ENCODE assay signal across 15 cellular contexts in genomic region chr11:109424893-109425292, GRCh38. TPM values are rescaled to one million over a fixed set of nuclear protein-coding genes. Genes with fewer than 3 reads are reported as not detected.
DNase-seq lines count a peak whose midpoint lies in the region; ATAC-seq and TF ChIP-seq lines count a peak whose summit lies in the region.
"Had no signal": no experiment of that assay in that cellular context is flagged by ENCODE, and none has a peak within 500 bp of the region (broad histone marks: within the 10 kb centered on the region; RNA-seq: fewer than 3 reads in every experiment).

No MANE protein-coding gene starts in this region.

- H3K27me3 ChIP-seq in liver (ENCODE audit: control insufficient read depth in 4 of 4, insufficient read depth in 4 of 4, low read length in 3 of 4): peaks cover 0 to 6% (median 4%) of the 10 kb centered on the region in 4 donors
- H3K27me3 ChIP-seq in ovary: no peaks in the 10 kb centered on the region
- H3K27me3 ChIP-seq: SJCRH30 had no signal

- H3K36me3 ChIP-seq in liver (ENCODE audit: control insufficient read depth in 4 of 4, insufficient read depth in 3 of 4, low read depth in 1 of 4, low read length in 3 of 4): no peaks in the 10 kb centered on the region
- no peaks in the 10 kb centered on the region for H3K36me3 ChIP-seq in ovary
- H3K36me3 ChIP-seq: HAP-1, SJCRH30 had no signal

- no peak overlapping the region for H3K27ac Mint-ChIP-seq in activated CD4-positive, alpha-beta memory T cell treated with anti-CD3 and anti-CD28 coated beads, Interleukin-2, amount 10 ng/mL, durations not matched to agents 7 days and 5 days
- H3K27ac Mint-ChIP-seq: memory B cell had no signal

- POLR2A ChIA-PET in activated CD4-positive, alpha-beta memory T cell treated with anti-CD3 and anti-CD28 coated beads, Interleukin-2, amount 10 ng/mL, durations not matched to agents 7 days and 5 days (lab: Charles Lee): no interaction called here

- H3K9ac ChIP-seq in liver (ENCODE audit: low read depth in 1 of 2, low read length in 2 of 2): no peak overlapping the region

- intact Hi-C loops in ovary (cut with DNase I): no loop called here

- TF ChIP-seq RAD21 in liver (IDR thresholded peaks at IDR 0.05): no peak

- H3K9me3 ChIP-seq in liver (ENCODE audit: control insufficient read depth in 4 of 4, low read length in 3 of 4) (no peaks in the 10 kb centered on the region), ovary (no peaks in the 10 kb centered on the region)
- H3K9me3 ChIP-seq: HAP-1, SJCRH30 had no signal

- H3K4me1 Mint-ChIP-seq in activated CD4-positive, alpha-beta memory T cell treated with anti-CD3 and anti-CD28 coated beads, Interleukin-2, amount 10 ng/mL, durations not matched to agents 7 days and 5 days: no peaks in the 10 kb centered on the region

- TF ChIP-seq POLR2A in ovary (IDR thresholded peaks at IDR 0.05): no peak

- TF ChIP-seq CTCF in liver (IDR thresholded peaks at IDR 0.05; ENCODE audit: low read depth, low read length, missing input control): no peak
- TF ChIP-seq CTCF in ovary (IDR thresholded peaks at IDR 0.05): no peak

- H3K27ac ChIP-seq in liver (ENCODE audit: low read depth in 1 of 2, low read length in 2 of 2) (no peak overlapping the region), ovary (no peak overlapping the region)
- H3K27ac ChIP-seq: SJCRH30 had no signal

- ATAC-seq in HG02938 (IDR thresholded peaks at IDR 0.05; ENCODE audit: unreplicated experiment): no peak

- 7% methylated on average over 10 of the region's 10 CpGs for WGBS in liver
- 16 to 22% (median 18%) methylated on average over 10 of the region's 10 CpGs for WGBS in ovary, 3 donors

- peak; percentile 6 for DNase-seq in COLO668 (lab: John Stamatoyannopoulos, UW; ENCODE audit: unreplicated experiment)
- peak; percentile 13 for DNase-seq in HK-2 (ENCODE audit: unreplicated experiment)
- peak; percentile 23 for DNase-seq in activated CD4-positive, alpha-beta memory T cell treated with anti-CD3 and anti-CD28 coated beads, Interleukin-2, amount 10 ng/mL, durations not matched to agents 7 days and 5 days
- DNase-seq in epidermal melanocyte (ENCODE audit: insufficient read length, low spot score): no peak
- no peak for DNase-seq in ovary
- DNase-seq in nucleus accumbens (lab: John Stamatoyannopoulos, UW): no peak
- DNase-seq: C1 segment of cervical spinal cord, glutamatergic neuron, NCI-H510A treated with DMSO at 0.1 percent for 48 hours had no signal

- peaks cover 22% of the 10 kb centered on the region for H3K27me3 Mint-ChIP-seq in activated CD4-positive, alpha-beta memory T cell treated with anti-CD3 and anti-CD28 coated beads, Interleukin-2, amount 10 ng/mL, durations not matched to agents 7 days and 5 days

- H3K4me3 ChIP-seq in liver (ENCODE audit: low read depth in 1 of 3, low read length in 3 of 3) (no peak overlapping the region), ovary (no peak overlapping the region)
- H3K4me3 ChIP-seq: HAP-1, SJCRH30 had no signal

- peaks cover 0 to 2% (median 0%) of the 10 kb centered on the region in 4 donors for H3K4me1 ChIP-seq in liver (ENCODE audit: control insufficient read depth in 4 of 4, insufficient read depth in 4 of 4, low read length in 3 of 4)
- H3K4me1 ChIP-seq in ovary (ENCODE audit: insufficient read depth): no peaks in the 10 kb centered on the region
- H3K4me1 ChIP-seq: HAP-1, SJCRH30 had no signal

- CTCF ChIA-PET in activated CD4-positive, alpha-beta memory T cell treated with anti-CD3 and anti-CD28 coated beads, Interleukin-2, amount 10 ng/mL, durations not matched to agents 7 days and 5 days (lab: Charles Lee): no interaction called here

- H3K9me3 Mint-ChIP-seq in activated CD4-positive, alpha-beta memory T cell treated with anti-CD3 and anti-CD28 coated beads, Interleukin-2, amount 10 ng/mL, durations not matched to agents 7 days and 5 days: no peaks in the 10 kb centered on the region

- H3K36me3 Mint-ChIP-seq in activated CD4-positive, alpha-beta memory T cell treated with anti-CD3 and anti-CD28 coated beads, Interleukin-2, amount 10 ng/mL, durations not matched to agents 7 days and 5 days (ENCODE audit: low read depth): no peaks in the 10 kb centered on the region

- H3K4me3 Mint-ChIP-seq in activated CD4-positive, alpha-beta memory T cell treated with anti-CD3 and anti-CD28 coated beads, Interleukin-2, amount 10 ng/mL, durations not matched to agents 7 days and 5 days: no peak overlapping the region
- H3K4me3 Mint-ChIP-seq: memory B cell had no signal

- no peak for TF ChIP-seq EP300 in ovary (IDR thresholded peaks at IDR 0.05)

TF ChIP-seq in liver, 16 proteins besides CTCF, POLR2A, EP300 and RAD21:
- TF ChIP-seq REST (IDR thresholded peaks at IDR 0.05) (peak; percentile 98), FOXA1 (IDR thresholded peaks at IDR 0.05) (no peak)
TF ChIP-seq in liver: peak in this region for 1.

RNA-seq across cellular contexts. Expression of gene C11orf87, which starts 2.9 kb away (rescaled TPM):
- not detected for total RNA-seq in activated CD4-positive, alpha-beta memory T cell treated with anti-CD3 and anti-CD28 coated beads, Interleukin-2, amount 10 ng/mL, durations not matched to agents 7 days and 5 days
- total RNA-seq in liver (not detected), ovary (under 1 TPM in 1 of 7 donors, not detected in 6; 0.05 TPM)
- polyA plus RNA-seq in liver (not detected), ovary (not detected)
- total RNA-seq: activated CD8-positive, alpha-beta memory T cell treated with anti-CD3 and anti-CD28 coated beads for 36 hours; SJCRH30 had no signal

Comparison
In these comparisons a context has a peak if more than half of its experiments do, and no peak if none do; other contexts are left out.
1. DNase-seq: peak in COLO668 (single experiment), HK-2 (single experiment) and activated CD4-positive, alpha-beta memory T cell treated with anti-CD3 and anti-CD28 coated beads, Interleukin-2, amount 10 ng/mL, durations not matched to agents 7 days and 5 days (single experiment); none in epidermal melanocyte (single experiment), ovary (0 of 5) and nucleus accumbens (0 of 56).